Comparison of ENCODE assay signal across 9 cellular contexts in genomic region chr17:58331815-58332719, GRCh38. TPM values are rescaled to one million over a fixed set of nuclear protein-coding genes. Genes with fewer than 3 reads are reported as not detected.
A peak's percentile ranks its signal among the peaks of the same experiment; 100 is the strongest.
DNase-seq lines count a peak whose midpoint lies in the region; ATAC-seq and TF ChIP-seq lines count a peak whose summit lies in the region.
"Had no signal": no experiment of that assay in that cellular context is flagged by ENCODE, and none has a peak within 500 bp of the region (broad histone marks: within the 10 kb centered on the region; RNA-seq: fewer than 3 reads in every experiment).

No MANE protein-coding gene starts in this region.

- H3K27ac ChIP-seq in heart right ventricle (peak overlapping the region in 6 of 10 donors; percentile 61 to 100 (median 71)), smooth muscle cell (ENCODE audit: low read depth) (no peak overlapping the region), brain microvascular endothelial cell (no peak overlapping the region)
- H3K27ac ChIP-seq: epithelial cell of prostate had no signal

- no peak for TF ChIP-seq CTCF in GM12864 (IDR thresholded peaks at IDR 0.05; ENCODE audit: low read depth, low read length, missing control alignments)
- no peak for TF ChIP-seq CTCF in Loucy (conservative IDR thresholded peaks at IDR 0.05; ENCODE audit: low read length)
- TF ChIP-seq CTCF in heart right ventricle (IDR thresholded peaks at IDR 0.05): no peak
- no peak for TF ChIP-seq CTCF in smooth muscle cell (IDR thresholded peaks at IDR 0.05; ENCODE audit: borderline replicate concordance, insufficient read depth, poor library complexity, severe bottlenecking)
- TF ChIP-seq CTCF in brain microvascular endothelial cell (IDR thresholded peaks at IDR 0.05; ENCODE audit: low read depth, low read length, missing control alignments): no peak

- peaks cover 41% of the 10 kb centered on the region for H3F3A ChIP-seq in Loucy (ENCODE audit: low read depth)
- H3F3A ChIP-seq in smooth muscle cell (ENCODE audit: low read depth): peaks cover under 1% of the 10 kb centered on the region

- H3K9me3 ChIP-seq in Loucy (ENCODE audit: insufficient read depth, low read depth, low read length): no peaks in the 10 kb centered on the region
- no peaks in the 10 kb centered on the region for H3K9me3 ChIP-seq in heart right ventricle
- no peaks in the 10 kb centered on the region for H3K9me3 ChIP-seq in smooth muscle cell (replicated peaks; ENCODE audit: low read depth)

- no peaks in the 10 kb centered on the region for H3K9me2 ChIP-seq in Loucy (replicated peaks; ENCODE audit: low read depth, low read length)

- H3K27me3 ChIP-seq in Loucy (ENCODE audit: insufficient read depth, low read length, poor library complexity, severe bottlenecking) (peaks cover 24% of the 10 kb centered on the region), heart right ventricle (peaks cover 0 to 53% (median 32%) of the 10 kb centered on the region in 7 donors), smooth muscle cell (ENCODE audit: low read depth) (no peaks in the 10 kb centered on the region), brain microvascular endothelial cell (replicated peaks) (peaks cover 7% of the 10 kb centered on the region)

- intact Hi-C loops in heart right ventricle (cut with DNase I): no loop called here

- H3K9ac ChIP-seq in Loucy (ENCODE audit: low read depth, low read length, poor library complexity, severe bottlenecking) (peak overlapping the region; percentile 99), smooth muscle cell (ENCODE audit: low read depth) (no peak overlapping the region)

- H3K4me2 ChIP-seq in Loucy (ENCODE audit: low read depth, low read length, poor library complexity, severe bottlenecking) (peak overlapping the region; percentile 94), smooth muscle cell (no peak overlapping the region)

- peaks cover 90% of the 10 kb centered on the region for H3K79me2 ChIP-seq in Loucy (ENCODE audit: insufficient read depth, low read length)
- H3K79me2 ChIP-seq in smooth muscle cell (ENCODE audit: low read depth): no peaks in the 10 kb centered on the region

- ATAC-seq in heart right ventricle: peak; percentile 40 to 68 (median 53)

- peak overlapping the region; percentile 97 for H3K4me3 ChIP-seq in GM12864 (ENCODE audit: low read depth, low read length)
- peak overlapping the region; percentile 99 for H3K4me3 ChIP-seq in Loucy (ENCODE audit: low read length, poor library complexity, severe bottlenecking)
- peak overlapping the region in 9 of 10 donors; percentile 12 to 82 (median 37) for H3K4me3 ChIP-seq in heart right ventricle
- H3K4me3 ChIP-seq in smooth muscle cell: no peak overlapping the region
- H3K4me3 ChIP-seq in brain microvascular endothelial cell (ENCODE audit: low read depth, low read length): no peak overlapping the region

- H4K20me1 ChIP-seq in Loucy (ENCODE audit: insufficient read depth, low read length, poor library complexity, severe bottlenecking) (peaks cover 52% of the 10 kb centered on the region), smooth muscle cell (ENCODE audit: low read depth) (no peaks in the 10 kb centered on the region)

- WGBS in heart right ventricle, 2 donors: 76 to 90% methylated on average over 26 to 29 of the region's 29 CpGs
- 94% methylated on average over 19 of the region's 29 CpGs for WGBS in smooth muscle cell (ENCODE audit: low lambda C conversion rate)

- DNase-seq in GM12864 (ENCODE audit: low read depth) (peak; percentile 85), heart right ventricle (peak; percentile 64 to 67), smooth muscle cell (lab: John Stamatoyannopoulos, UW; ENCODE audit: unreplicated experiment) (no peak), brain microvascular endothelial cell (no peak), NCI-H2029 treated with DMSO at 0.1 percent for 48 hours (lab: John Stamatoyannopoulos, UW) (no peak)
- peak; percentile 90 to 95 (median 92) for DNase-seq in activated CD8-positive, alpha-beta memory T cell treated with anti-CD3 and anti-CD28 coated beads for 48 hours (ENCODE audit: low read depth in 2 of 3, low spot score in 2 of 3)
- peak; percentile 93 to 94 for DNase-seq in stimulated activated CD4-positive, alpha-beta T cell treated with anti-CD3 and anti-CD28 coated beads, Interleukin-2, amount 100 ng/mL, for 24 hours

- H3K4me1 ChIP-seq in Loucy (ENCODE audit: insufficient read depth, low read length, poor library complexity, severe bottlenecking) (peaks cover 60% of the 10 kb centered on the region), heart right ventricle (peaks cover 0 to 47% (median 11%) of the 10 kb centered on the region in 9 donors), smooth muscle cell (ENCODE audit: low read depth) (peaks cover 17% of the 10 kb centered on the region)

- H3K36me3 ChIP-seq in Loucy (ENCODE audit: insufficient read depth, low read length) (peaks cover 39% of the 10 kb centered on the region), heart right ventricle (peaks cover 0 to 12% (median 0%) of the 10 kb centered on the region in 9 donors), smooth muscle cell (ENCODE audit: low read depth) (no peaks in the 10 kb centered on the region), brain microvascular endothelial cell (replicated peaks) (no peaks in the 10 kb centered on the region)

- no peak overlapping the region for H2AFZ ChIP-seq in Loucy (ENCODE audit: low read length)
- H2AFZ ChIP-seq in smooth muscle cell (ENCODE audit: low read depth): no peak overlapping the region

- in situ Hi-C loops in brain microvascular endothelial cell (cut with HindIII; ENCODE audit: low pct_ligation_motif_present, low sequenced_read_pairs): no loop called here

RNA-seq across cellular contexts. Expression of gene TSPOAP1, which starts 3.5 kb away (rescaled TPM):
- total RNA-seq in heart right ventricle: 10 to 100 TPM in 8 of 10 donors, 1 to 10 TPM in 2; 6.0 to 18.7 (median 12.4) TPM
- polyA plus RNA-seq in heart right ventricle: 10 to 100 TPM in 1 of 2 donors, 1 to 10 TPM in 1; 1.6 to 35.6 TPM
- 4.3 and 7.0 TPM in 2 replicates for total RNA-seq in smooth muscle cell
- polyA plus RNA-seq in smooth muscle cell: 11.7 and 18.3 TPM in 2 replicates

RNA-seq across cellular contexts. Expression of gene SUPT4H1, which starts 19.9 kb away (rescaled TPM):
- total RNA-seq in heart right ventricle: 10 to 100 TPM; 49.0 to 73.4 (median 59.8) TPM
- polyA plus RNA-seq in heart right ventricle: 10 to 100 TPM; 38.0 to 95.0 TPM
- 58.5 and 66.1 TPM in 2 replicates for total RNA-seq in smooth muscle cell
- 92.4 and 107 TPM in 2 replicates for polyA plus RNA-seq in smooth muscle cell

RNA-seq across cellular contexts. Expression of gene MPO, which starts 51.3 kb away (rescaled TPM):
- total RNA-seq in heart right ventricle: 1 to 10 TPM in 1 of 10 donors, under 1 TPM in 7, not detected in 2; 0.08 to 2.5 (median 0.25) TPM
- polyA plus RNA-seq in heart right ventricle: under 1 TPM; 0.07 to 0.15 TPM
- total RNA-seq in smooth muscle cell: not detected in 2 replicates
- 0.09 TPM in 1 of 2 replicates, not detected in the other for polyA plus RNA-seq in smooth muscle cell

Comparison
In these comparisons a context has a peak if more than half of its experiments do, and no peak if none do; other contexts are left out.
1. DNase-seq: peak in GM12864 (single experiment), activated CD8-positive, alpha-beta memory T cell treated with anti-CD3 and anti-CD28 coated beads for 48 hours (3 of 3), heart right ventricle (2 of 2) and stimulated activated CD4-positive, alpha-beta T cell treated with anti-CD3 and anti-CD28 coated beads, Interleukin-2, amount 100 ng/mL, for 24 hours (2 of 2); none in smooth muscle cell (single experiment), brain microvascular endothelial cell (single experiment) and NCI-H2029 treated with DMSO at 0.1 percent for 48 hours (single experiment).
2. H3K4me3 ChIP-seq: peak in GM12864 (single experiment), Loucy (single experiment) and heart right ventricle (9 of 10); none in smooth muscle cell (single experiment) and brain microvascular endothelial cell (single experiment).
3. H3K27ac ChIP-seq: peak in heart right ventricle (6 of 10); none in smooth muscle cell (single experiment) and brain microvascular endothelial cell (single experiment).